ENCODE assay signal across 33 cellular contexts in genomic region chr10:88756660-88757059, GRCh38. TPM values are rescaled to one million over a fixed set of nuclear protein-coding genes. Genes with fewer than 3 reads are reported as not detected.
"Had no signal": no experiment of that assay in that cellular context is flagged by ENCODE, and none has a peak within 500 bp of the region (broad histone marks: within the 10 kb centered on the region; RNA-seq: fewer than 3 reads in every experiment).

No MANE protein-coding gene starts in this region.

- FAIRE-seq: islet of Langerhans, keratinocyte had no signal

- H3K4me3 ChIP-seq: colonic mucosa, esophagus squamous epithelium, gastrocnemius medialis, heart right ventricle, left lung, lower lobe of right lung, mucosa of descending colon had no signal

- H3K36me3 Mint-ChIP-seq: mesothelial cell of epicardium, naive B cell had no signal

- H3K27ac Mint-ChIP-seq: dendritic cell treated with granulocyte-macrophage colony-stimulating factor and Interleukin-4, amounts not matched to agents 40 ng/mL and 50 ng/mL, for 4 days; endodermal cell; mesothelial cell of epicardium; naive B cell had no signal

- H3K27ac ChIP-seq: colonic mucosa, epithelial cell of prostate, esophagus squamous epithelium, gastrocnemius medialis, heart right ventricle, left lung, lower lobe of right lung had no signal

- ATAC-seq: effector memory CD8-positive, alpha-beta T cell; esophagus mucosa; gastrocnemius medialis; heart right ventricle; left cardiac atrium; left lung; left ventricle myocardium superior; lower lobe of right lung; mucosa of descending colon had no signal

- H3K4me1 ChIP-seq: colonic mucosa, esophagus squamous epithelium, gastrocnemius medialis, heart right ventricle, left lung, lower lobe of right lung had no signal

- H3K9me3 Mint-ChIP-seq: dendritic cell treated with granulocyte-macrophage colony-stimulating factor and Interleukin-4, amounts not matched to agents 40 ng/mL and 50 ng/mL, for 4 days; effector memory CD8-positive, alpha-beta T cell; endodermal cell; mesothelial cell of epicardium; naive B cell had no signal

- H3K27me3 Mint-ChIP-seq: dendritic cell treated with granulocyte-macrophage colony-stimulating factor and Interleukin-4, amounts not matched to agents 40 ng/mL and 50 ng/mL, for 4 days; naive B cell had no signal

- H3K4me3 Mint-ChIP-seq: dendritic cell treated with granulocyte-macrophage colony-stimulating factor and Interleukin-4, amounts not matched to agents 40 ng/mL and 50 ng/mL, for 4 days; effector memory CD8-positive, alpha-beta T cell; endodermal cell; mesothelial cell of epicardium; naive B cell had no signal

- DNase-seq: colonic mucosa; cortex of kidney; effector CD8-positive, alpha-beta T cell; effector memory CD8-positive, alpha-beta T cell; endodermal cell; erythroblast; esophagus squamous epithelium; foreskin fibroblast; foreskin melanocyte; gastrocnemius medialis; glutamatergic neuron; head of caudate nucleus; heart right ventricle; hippocampal formation; left cardiac atrium; left lung; left ventricle myocardium superior; lower lobe of right lung; mesenchymal stem cell; mucosa of descending colon; naive B cell had no signal

- H3K27me3 ChIP-seq: colonic mucosa, esophagus squamous epithelium, gastrocnemius medialis, left lung had no signal

- H3K36me3 ChIP-seq: colonic mucosa, esophagus squamous epithelium, gastrocnemius medialis, heart right ventricle, left lung, lower lobe of right lung had no signal

- H3K9me3 ChIP-seq: colonic mucosa, esophagus squamous epithelium, gastrocnemius medialis, heart right ventricle, left lung, lower lobe of right lung, mucosa of descending colon had no signal

- H3K4me1 Mint-ChIP-seq: endodermal cell, mesothelial cell of epicardium had no signal

RNA-seq across cellular contexts. Expression of gene LIPN, which starts 3.2 kb away (rescaled TPM):
- total RNA-seq: colonic mucosa, dermis microvascular lymphatic vessel endothelial cell, endodermal cell, gastrocnemius medialis, glomerular endothelial cell, kidney epithelial cell, left cardiac atrium, lung microvascular endothelial cell, mesothelial cell of epicardium, mucosa of descending colon, myocyte had no signal

RNA-seq across cellular contexts. Expression of gene LIPM, which starts 45.9 kb away (rescaled TPM):
- total RNA-seq: colonic mucosa, dermis microvascular lymphatic vessel endothelial cell, endodermal cell, esophagus mucosa, esophagus squamous epithelium, gastrocnemius medialis, glomerular endothelial cell, heart right ventricle, kidney epithelial cell, left lung, left ventricle myocardium superior, lower lobe of right lung, lung microvascular endothelial cell, mesenteric fat pad, mesothelial cell of epicardium, mucosa of descending colon, myocyte had no signal
- polyA plus RNA-seq: heart right ventricle had no signal

RNA-seq across cellular contexts. Expression of gene LIPK, which starts 50.6 kb away (rescaled TPM):
- total RNA-seq: colonic mucosa, dermis microvascular lymphatic vessel endothelial cell, endodermal cell, gastrocnemius medialis, glomerular endothelial cell, heart right ventricle, kidney epithelial cell, left cardiac atrium, left lung, left ventricle myocardium superior, lower lobe of right lung, lung microvascular endothelial cell, mesenteric fat pad, mesothelial cell of epicardium, mucosa of descending colon, myocyte had no signal
- polyA plus RNA-seq: heart right ventricle had no signal
